Comparison of ENCODE assay signal across 14 cellular contexts in genomic region chr16:3665508-3665907, GRCh38. TPM values are rescaled to one million over a fixed set of nuclear protein-coding genes. Genes with fewer than 3 reads are reported as not detected.
DNase-seq lines count a peak whose midpoint lies in the region; ATAC-seq, FAIRE-seq and TF ChIP-seq lines count a peak whose summit lies in the region.
"Had no signal": no experiment of that assay in that cellular context is flagged by ENCODE, and none has a peak within 500 bp of the region (broad histone marks: within the 10 kb centered on the region; RNA-seq: fewer than 3 reads in every experiment).

No MANE protein-coding gene starts in this region.

- H3K4me1 Mint-ChIP-seq in activated CD8-positive, alpha-beta memory T cell treated with anti-CD3 and anti-CD28 coated beads, Interleukin-2, amount 10 ng/mL, durations not matched to agents 7 days and 5 days, result peaks cover 54% of the 10 kb centered on the region

- CTCF ChIA-PET in activated CD8-positive, alpha-beta memory T cell treated with anti-CD3 and anti-CD28 coated beads, Interleukin-2, amount 10 ng/mL, durations not matched to agents 7 days and 5 days (lab: Charles Lee), result interaction anchor here (0.6 to 1.5 kb wide), 5 partner anchors 10 to 214 kb away, joined by 3 to 5 read pairs (median 3); no protein-coding TSS in a partner anchor
- CTCF ChIA-PET in GM12878 (lab: Yijun Ruan, JAX), result no interaction called here

- H3K36me3 ChIP-seq in RWPE2 (ENCODE audit: low read depth), result peaks cover 76% of the 10 kb centered on the region
- peaks cover 30 to 38% of the 10 kb centered on the region in 2 experiments for H3K36me3 ChIP-seq in GM12878 (ENCODE audit: control insufficient read depth in 2 of 2, insufficient read depth in 2 of 2, low read length in 1 of 2)

- peak; percentile 91 for ATAC-seq in activated CD8-positive, alpha-beta memory T cell treated with anti-CD3 and anti-CD28 coated beads, Interleukin-2, amount 10 ng/mL, durations not matched to agents 7 days and 5 days
- ATAC-seq in RWPE2 (ENCODE audit: low read depth) (0 out of 3 replicates have a peak, but pooled peaks have one; percentile 18), GM12878 (no peak), HG03108 (IDR thresholded peaks at IDR 0.05; ENCODE audit: unreplicated experiment) (no peak), HG03175 (IDR thresholded peaks at IDR 0.05; ENCODE audit: unreplicated experiment) (no peak)

- H3K27me3 ChIP-seq in RWPE2 (ENCODE audit: insufficient read depth, poor library complexity, severe bottlenecking) (no peaks in the 10 kb centered on the region), GM12878 (replicated peaks in 1 of 2; ENCODE audit: control insufficient read depth in 2 of 2, insufficient read depth in 2 of 2, low read length in 1 of 2) (no peaks in the 10 kb centered on the region)
- H3K27me3 ChIP-seq: tibial nerve had no signal

- no peak overlapping the region for H3K4me2 ChIP-seq in GM12878 (ENCODE audit: control insufficient read depth, insufficient read depth)
- H3K4me2 ChIP-seq: A549, PC-9 had no signal

- H3K4me3 Mint-ChIP-seq in activated CD8-positive, alpha-beta memory T cell treated with anti-CD3 and anti-CD28 coated beads, Interleukin-2, amount 10 ng/mL, durations not matched to agents 7 days and 5 days, result no peak overlapping the region

- intact Hi-C loops in GM12878 (cut with micrococcal nuclease; ENCODE audit: unreplicated experiment), result loop anchor here (1.0 kb wide), 1 partner anchor 138 kb away; no protein-coding TSS in a partner anchor

- DNase-seq in activated CD8-positive, alpha-beta memory T cell treated with anti-CD3 and anti-CD28 coated beads, Interleukin-2, amount 10 ng/mL, durations not matched to agents 7 days and 5 days, result peak; percentile 75
- DNase-seq in activated CD8-positive, alpha-beta memory T cell treated with anti-CD3 and anti-CD28 coated beads for 24 hours, result no peak
- DNase-seq in RWPE2 (ENCODE audit: low spot score) (peak; percentile 38), GM12878 (ENCODE audit: low read depth, low spot score) (no peak), COR-L47 (lab: John Stamatoyannopoulos, UW) (no peak)
- peak; percentile 9 to 44 for DNase-seq in stimulated activated CD8-positive, alpha-beta memory T cell treated with anti-CD3 and anti-CD28 coated beads, Interleukin-7, amount 100 ng/mL, for 4 hours (ENCODE audit: low read depth in 2 of 2)
- DNase-seq: NCI-H2171 treated with DMSO at 0.1 percent for 48 hours, PC-9, T1000 had no signal

- peak overlapping the region; percentile 77 for H3K27ac Mint-ChIP-seq in activated CD8-positive, alpha-beta memory T cell treated with anti-CD3 and anti-CD28 coated beads, Interleukin-2, amount 10 ng/mL, durations not matched to agents 7 days and 5 days

- H2AFZ ChIP-seq in GM12878 (ENCODE audit: control insufficient read depth, low read depth, low read length), result no peak overlapping the region
- H2AFZ ChIP-seq: PC-9 had no signal

- POLR2A ChIA-PET in GM12878 (lab: Charles Lee), result no interaction called here

- in situ Hi-C loops in GM12878 (cut with MboI), result no loop called here

- TF ChIP-seq EP300 in GM12878 (IDR thresholded peaks at IDR 0.05; ENCODE audit: borderline replicate concordance in 1 of 2, control insufficient read depth in 1 of 2, low read depth in 2 of 2, low read length in 2 of 2), result no peak

- no peak for FAIRE-seq in GM12878 (lab: Jason Lieb, UNC)
- FAIRE-seq: A549, colon had no signal

- peak; percentile 29; the same call in 1 of the 2 replicates for TF ChIP-seq RAD21 in GM12878 (IDR thresholded peaks at IDR 0.05; ENCODE audit: insufficient read depth, low read depth, low read length)

- no peak overlapping the region for H3K9ac ChIP-seq in GM12878 (ENCODE audit: control insufficient read depth, insufficient read depth, low read length)

- H3K9me3 ChIP-seq in RWPE2 (ENCODE audit: severe bottlenecking) (no peaks in the 10 kb centered on the region), GM12878 (replicated peaks; ENCODE audit: control insufficient read depth, insufficient read depth, low read length) (no peaks in the 10 kb centered on the region)
- H3K9me3 ChIP-seq: tibial nerve had no signal

- no peaks in the 10 kb centered on the region for H3K4me1 ChIP-seq in RWPE2 (ENCODE audit: insufficient read depth, poor library complexity, severe bottlenecking)
- no peaks in the 10 kb centered on the region for H3K4me1 ChIP-seq in GM12878 (ENCODE audit: control insufficient read depth, insufficient read depth, low read length)
- H3K4me1 ChIP-seq: A549, tibial nerve had no signal

- peaks cover 39% of the 10 kb centered on the region for H3K36me3 Mint-ChIP-seq in activated CD8-positive, alpha-beta memory T cell treated with anti-CD3 and anti-CD28 coated beads, Interleukin-2, amount 10 ng/mL, durations not matched to agents 7 days and 5 days

- H3K79me2 ChIP-seq in GM12878 (ENCODE audit: control insufficient read depth, insufficient read depth, low read length), result no peaks in the 10 kb centered on the region

- no peaks in the 10 kb centered on the region for H4K20me1 ChIP-seq in GM12878 (ENCODE audit: control insufficient read depth, insufficient read depth)

- no peaks in the 10 kb centered on the region for H3K9me3 Mint-ChIP-seq in activated CD8-positive, alpha-beta memory T cell treated with anti-CD3 and anti-CD28 coated beads, Interleukin-2, amount 10 ng/mL, durations not matched to agents 7 days and 5 days (ENCODE audit: low read depth)

- no peak for TF ChIP-seq POLR2A in GM12878 (IDR thresholded peaks at IDR 0.05; ENCODE audit: low read depth, low read length)

- 66% methylated on average over 6 of the region's 6 CpGs for WGBS in GM12878 (ENCODE audit: insufficient coverage, insufficient replicate concordance, low lambda C conversion rate, missing lambda C conversion rate)

- RAD21 ChIA-PET in GM12878 (lab: Charles Lee; ENCODE audit: unreplicated experiment), result no interaction called here

- SMC1A ChIA-PET in GM12878 (lab: Charles Lee; ENCODE audit: uncharacterized antibody, unreplicated experiment), result no interaction called here

- H3K4me3 ChIP-seq in RWPE2 (ENCODE audit: severe bottlenecking) (no peak overlapping the region), GM12878 (no peak overlapping the region)
- H3K4me3 ChIP-seq: A549, PC-9, tibial nerve had no signal

- no peaks in the 10 kb centered on the region for H3K27me3 Mint-ChIP-seq in activated CD8-positive, alpha-beta memory T cell treated with anti-CD3 and anti-CD28 coated beads, Interleukin-2, amount 10 ng/mL, durations not matched to agents 7 days and 5 days

- BruUV-seq in GM12878 (replicated peaks; lab: Mats Ljungman, UMichigan), result no TSS peak

- TF ChIP-seq CTCF in RWPE2 (IDR thresholded peaks at IDR 0.05; ENCODE audit: poor library complexity, severe bottlenecking) (no peak), GM12878 (IDR thresholded peaks at IDR 0.05 in 2 of 3, conservative IDR thresholded peaks at IDR 0.05 in 1 of 3; ENCODE audit: control insufficient read depth in 2 of 3, extremely low read depth in 1 of 3, insufficient read depth in 1 of 3, low read depth in 3 of 3, low read length in 3 of 3) (peak in 2 of 3 experiments; percentile 12 to 31; a peak in 4 of 6 replicates)

- no peak overlapping the region for H3K27ac ChIP-seq in RWPE2 (ENCODE audit: poor library complexity, severe bottlenecking)
- no peak overlapping the region for H3K27ac ChIP-seq in GM12878 (ENCODE audit: control insufficient read depth, insufficient read depth)
- H3K27ac ChIP-seq: A549, PC-9, tibial nerve had no signal

RNA-seq across cellular contexts. Expression of gene DNASE1, which starts 11.0 kb away (rescaled TPM):
- 10 to 100 TPM; 33.8 to 53.4 TPM for total RNA-seq in activated CD8-positive, alpha-beta memory T cell treated with anti-CD3 and anti-CD28 coated beads, Interleukin-2, amount 10 ng/mL, durations not matched to agents 7 days and 5 days
- total RNA-seq in GM12878 (2013; cell fraction: nucleolus; rRNA removed), result 67.9 and 71.9 TPM in 2 replicates
- 9.4 and 9.9 TPM in 2 replicates for total RNA-seq in GM12878 (2014; rRNA removed)
- 4.8 and 7.0 TPM in 2 replicates for total RNA-seq in GM12878 (2014; rRNA removed; fragmentation: Illumina TruSeq; extraction: Trizol)
- 7.9 and 8.3 TPM in 2 replicates for total RNA-seq in GM12878 (2021)
- polyA plus RNA-seq in GM12878 (2011; ENCODE audit: low read depth), result 4.2 TPM
- polyA plus RNA-seq in GM12878 (2011; rRNA removed), result 6.3 and 8.7 TPM in 2 replicates
- 8.8 and 11.9 TPM in 2 replicates for polyA plus RNA-seq in GM12878 (2011; cell fraction: cytosol; rRNA removed)
- polyA plus RNA-seq in GM12878 (2011; cell fraction: nucleus; rRNA removed), result 33.3 and 41.6 TPM in 2 replicates
- 6.4 and 10.5 TPM in 2 replicates for polyA plus RNA-seq in GM12878 (2012)
- polyA plus RNA-seq in GM12878 (2014; fragmentation: Illumina TruSeq; extraction: Trizol), result 4.6 and 7.3 TPM in 2 replicates
- 1 to 10 TPM in 1 of 2 experiments, under 1 TPM in 1; 0.23 to 1.7 TPM for polyA plus RNA-seq in GM12878 (2014; fragmentation: Nextera tagmentation; extraction: Ambion mirVana)
- 12.0 and 15.1 TPM in 2 replicates for polyA plus RNA-seq in GM12878 (2014; rRNA removed)
- 1 to 10 TPM; 7.6 to 9.2 TPM for polyA plus RNA-seq in GM12878 (2016; fragmentation: Nextera tagmentation; extraction: Ambion mirVana)
- 10.2 and 21.3 TPM in 2 replicates for polyA minus RNA-seq in GM12878 (2011; rRNA and poly(A)+ RNA removed)
- 4.1 and 4.9 TPM in 2 replicates for polyA minus RNA-seq in GM12878 (2011; cell fraction: cytosol; rRNA and poly(A)+ RNA removed)
- 11.5 and 18.0 TPM in 2 replicates for polyA minus RNA-seq in GM12878 (2011; cell fraction: nucleus; rRNA and poly(A)+ RNA removed)

RNA-seq across cellular contexts. Expression of gene TRAP1, which starts 51.8 kb away (rescaled TPM):
- total RNA-seq in activated CD8-positive, alpha-beta memory T cell treated with anti-CD3 and anti-CD28 coated beads, Interleukin-2, amount 10 ng/mL, durations not matched to agents 7 days and 5 days, result 100 to 1,000 TPM; 147 to 193 TPM
- total RNA-seq in GM12878 (2013; cell fraction: nucleolus; rRNA removed), result 133 and 136 TPM in 2 replicates
- total RNA-seq in GM12878 (2014; rRNA removed) (308 and 442 TPM in 2 replicates), GM12878 (2014; rRNA removed; fragmentation: Illumina TruSeq; extraction: Trizol) (102 and 111 TPM in 2 replicates), GM12878 (2021) (287 and 303 TPM in 2 replicates)
- polyA plus RNA-seq in GM12878 (2011; ENCODE audit: low read depth), result 68.0 TPM
- polyA plus RNA-seq in GM12878 (2011; rRNA removed) (106 and 262 TPM in 2 replicates), GM12878 (2014; fragmentation: Illumina TruSeq; extraction: Trizol) (112 and 214 TPM in 2 replicates), GM12878 (2014; fragmentation: Nextera tagmentation; extraction: Ambion mirVana) (10 to 100 TPM; 16.3 to 60.3 TPM), GM12878 (2014; rRNA removed) (238 and 391 TPM in 2 replicates), GM12878 (2016; fragmentation: Nextera tagmentation; extraction: Ambion mirVana) (100 to 1,000 TPM; 243 to 265 TPM)
- polyA plus RNA-seq in GM12878 (2011; cell fraction: cytosol; rRNA removed), result 226 and 259 TPM in 2 replicates
- 396 and 407 TPM in 2 replicates for polyA plus RNA-seq in GM12878 (2011; cell fraction: nucleus; rRNA removed)
- 133 and 169 TPM in 2 replicates for polyA plus RNA-seq in GM12878 (2012)
- 273 and 287 TPM in 2 replicates for polyA minus RNA-seq in GM12878 (2011; rRNA and poly(A)+ RNA removed)
- 68.3 and 93.6 TPM in 2 replicates for polyA minus RNA-seq in GM12878 (2011; cell fraction: cytosol; rRNA and poly(A)+ RNA removed)
- 79.7 and 130 TPM in 2 replicates for polyA minus RNA-seq in GM12878 (2011; cell fraction: nucleus; rRNA and poly(A)+ RNA removed)

RNA-seq across cellular contexts. Expression of gene SLX4, which starts 54.1 kb away (rescaled TPM):
- total RNA-seq in activated CD8-positive, alpha-beta memory T cell treated with anti-CD3 and anti-CD28 coated beads, Interleukin-2, amount 10 ng/mL, durations not matched to agents 7 days and 5 days, result 10 to 100 TPM; 19.0 to 24.6 TPM
- 39.7 and 42.6 TPM in 2 replicates for total RNA-seq in GM12878 (2013; cell fraction: nucleolus; rRNA removed)
- total RNA-seq in GM12878 (2014; rRNA removed) (6.0 and 6.1 TPM in 2 replicates), GM12878 (2014; rRNA removed; fragmentation: Illumina TruSeq; extraction: Trizol) (4.7 and 5.1 TPM in 2 replicates), GM12878 (2021) (12.3 and 12.4 TPM in 2 replicates)
- polyA plus RNA-seq in GM12878 (2011; ENCODE audit: low read depth), result 2.5 TPM
- polyA plus RNA-seq in GM12878 (2011; rRNA removed) (2.7 and 3.3 TPM in 2 replicates), GM12878 (2014; fragmentation: Illumina TruSeq; extraction: Trizol) (6.9 and 8.0 TPM in 2 replicates), GM12878 (2014; fragmentation: Nextera tagmentation; extraction: Ambion mirVana) (under 1 TPM; 0.18 to 0.47 TPM), GM12878 (2014; rRNA removed) (8.3 and 8.4 TPM in 2 replicates), GM12878 (2016; fragmentation: Nextera tagmentation; extraction: Ambion mirVana) (1 to 10 TPM; 4.1 to 4.5 TPM)
- polyA plus RNA-seq in GM12878 (2011; cell fraction: cytosol; rRNA removed), result 3.5 and 3.6 TPM in 2 replicates
- 10.3 and 17.8 TPM in 2 replicates for polyA plus RNA-seq in GM12878 (2011; cell fraction: nucleus; rRNA removed)
- polyA plus RNA-seq in GM12878 (2012), result 5.4 and 5.7 TPM in 2 replicates
- polyA minus RNA-seq in GM12878 (2011; rRNA and poly(A)+ RNA removed), result 5.3 and 6.8 TPM in 2 replicates
- polyA minus RNA-seq in GM12878 (2011; cell fraction: cytosol; rRNA and poly(A)+ RNA removed), result 2.4 and 3.7 TPM in 2 replicates
- polyA minus RNA-seq in GM12878 (2011; cell fraction: nucleus; rRNA and poly(A)+ RNA removed), result 4.4 and 8.1 TPM in 2 replicates

Comparison
In these comparisons a context has a peak if more than half of its experiments do, and no peak if none do; other contexts are left out.
1. DNase-seq: peak in activated CD8-positive, alpha-beta memory T cell treated with anti-CD3 and anti-CD28 coated beads, Interleukin-2, amount 10 ng/mL, durations not matched to agents 7 days and 5 days (single experiment), RWPE2 (single experiment) and stimulated activated CD8-positive, alpha-beta memory T cell treated with anti-CD3 and anti-CD28 coated beads, Interleukin-7, amount 100 ng/mL, for 4 hours (2 of 2); none in activated CD8-positive, alpha-beta memory T cell treated with anti-CD3 and anti-CD28 coated beads for 24 hours (single experiment), GM12878 (single experiment) and COR-L47 (single experiment).
2. ATAC-seq: peak in activated CD8-positive, alpha-beta memory T cell treated with anti-CD3 and anti-CD28 coated beads, Interleukin-2, amount 10 ng/mL, durations not matched to agents 7 days and 5 days (single experiment) and RWPE2 (single experiment); none in GM12878 (single experiment), HG03108 (single experiment) and HG03175 (single experiment).